In genomic region chr2:99674031-99674430, GRCh38 we compare ENCODE assay signal across 23 cellular contexts.
DNase-seq lines count a peak whose midpoint lies in the region; ATAC-seq and TF ChIP-seq lines count a peak whose summit lies in the region.
"Had no signal": no experiment of that assay in that cellular context is flagged by ENCODE, and none has a peak within 500 bp of the region (broad histone marks: within the 10 kb centered on the region; RNA-seq: fewer than 3 reads in every experiment).

No MANE protein-coding gene starts in this region.

- no peak overlapping the region for H3K4me2 ChIP-seq in OCI-LY1 (ENCODE audit: low read length)
- H3K4me2 ChIP-seq: A549, KMS-11 had no signal

- no peaks in the 10 kb centered on the region for H3K9me3 ChIP-seq in OCI-LY1 (ENCODE audit: low read length)
- peaks cover 2% of the 10 kb centered on the region for H3K9me3 ChIP-seq in endodermal cell (ENCODE audit: control insufficient read depth, low read length)
- H3K9me3 ChIP-seq in upper lobe of right lung = no peaks in the 10 kb centered on the region
- no peaks in the 10 kb centered on the region for H3K9me3 ChIP-seq in CD8-positive, alpha-beta T cell (ENCODE audit: low read length)
- H3K9me3 ChIP-seq: A549 had no signal

- H3K36me3 ChIP-seq in OCI-LY1 (ENCODE audit: insufficient read depth, low read length) (peaks cover 63% of the 10 kb centered on the region), endodermal cell (ENCODE audit: control insufficient read depth, insufficient read depth, low read length) (no peaks in the 10 kb centered on the region), upper lobe of right lung (no peaks in the 10 kb centered on the region)
- no peaks in the 10 kb centered on the region for H3K36me3 ChIP-seq in CD8-positive, alpha-beta T cell (ENCODE audit: insufficient read depth, low read length)

- H4K20me1 ChIP-seq in OCI-LY1 (ENCODE audit: insufficient read depth, low read length) = no peaks in the 10 kb centered on the region

- H3F3A ChIP-seq in OCI-LY1 (ENCODE audit: insufficient read depth, low read length) = no peaks in the 10 kb centered on the region

- H3K9ac ChIP-seq in OCI-LY1 (ENCODE audit: low read length) = no peak overlapping the region; the same call in 1 of the 2 replicates
- H3K9ac ChIP-seq in endodermal cell (ENCODE audit: extremely low read depth, low read length, poor library complexity, severe bottlenecking) = no peak overlapping the region
- H3K9ac ChIP-seq: KMS-11 had no signal

- H3K36me3 Mint-ChIP-seq in endodermal cell (ENCODE audit: low read depth) (no peaks in the 10 kb centered on the region), nephron progenitor cell (ENCODE audit: low read depth) (peaks cover 43% of the 10 kb centered on the region)
- peaks cover 3% of the 10 kb centered on the region for H3K36me3 Mint-ChIP-seq in CD8-positive, alpha-beta T cell
- H3K36me3 Mint-ChIP-seq in activated CD4-positive, alpha-beta T cell treated with anti-CD3 and anti-CD28 coated beads, Interleukin-2, amount 10 ng/mL, durations not matched to agents 7 days and 5 days (ENCODE audit: low read depth) = peaks cover 2% of the 10 kb centered on the region
- H3K36me3 Mint-ChIP-seq: CD8-positive, alpha-beta memory T cell had no signal

- ATAC-seq in upper lobe of right lung = peak; percentile 36
- ATAC-seq in CD8-positive, alpha-beta T cell = no peak
- ATAC-seq: A549, HCT116, Panc1 had no signal

- no peak overlapping the region for H2AFZ ChIP-seq in OCI-LY1 (ENCODE audit: low read length)

- no peaks in the 10 kb centered on the region for H3K9me2 ChIP-seq in OCI-LY1 (ENCODE audit: low read depth, low read length)

- H3K9me3 Mint-ChIP-seq in endodermal cell (peaks cover 4% of the 10 kb centered on the region), nephron progenitor cell (peaks cover 7% of the 10 kb centered on the region)
- no peaks in the 10 kb centered on the region for H3K9me3 Mint-ChIP-seq in CD8-positive, alpha-beta T cell
- no peaks in the 10 kb centered on the region for H3K9me3 Mint-ChIP-seq in activated CD4-positive, alpha-beta T cell treated with anti-CD3 and anti-CD28 coated beads, Interleukin-2, amount 10 ng/mL, durations not matched to agents 7 days and 5 days
- H3K9me3 Mint-ChIP-seq: CD8-positive, alpha-beta memory T cell; IgD-negative memory B cell had no signal

- no peak overlapping the region for H3K27ac Mint-ChIP-seq in endodermal cell
- peak overlapping the region; percentile 98 for H3K27ac Mint-ChIP-seq in nephron progenitor cell
- H3K27ac Mint-ChIP-seq in CD8-positive, alpha-beta T cell = no peak overlapping the region
- no peak overlapping the region for H3K27ac Mint-ChIP-seq in activated CD4-positive, alpha-beta T cell treated with anti-CD3 and anti-CD28 coated beads, Interleukin-2, amount 10 ng/mL, durations not matched to agents 7 days and 5 days

- no peak overlapping the region for H3K4me3 ChIP-seq in OCI-LY1 (ENCODE audit: low read depth, low read length, poor library complexity, severe bottlenecking)
- no peak overlapping the region for H3K4me3 ChIP-seq in endodermal cell (ENCODE audit: low read length)
- H3K4me3 ChIP-seq in upper lobe of right lung = no peak overlapping the region
- H3K4me3 ChIP-seq in CD8-positive, alpha-beta T cell (ENCODE audit: low read depth, low read length) = no peak overlapping the region
- H3K4me3 ChIP-seq: A549 had no signal

- TF ChIP-seq CTCF in OCI-LY1 (IDR thresholded peaks at IDR 0.05; ENCODE audit: low read length) (no peak), endodermal cell (conservative IDR thresholded peaks at IDR 0.05) (no peak), nephron progenitor cell (IDR thresholded peaks at IDR 0.05) (no peak), upper lobe of right lung (IDR thresholded peaks at IDR 0.05) (no peak)
- TF ChIP-seq CTCF in CD8-positive, alpha-beta T cell (IDR thresholded peaks at IDR 0.05) = no peak

- H3K79me2 ChIP-seq in OCI-LY1 (ENCODE audit: insufficient read depth, low read length) = no peaks in the 10 kb centered on the region

- H3K27me3 Mint-ChIP-seq in endodermal cell (ENCODE audit: insufficient read depth) (no peaks in the 10 kb centered on the region), nephron progenitor cell (ENCODE audit: low read depth, poor library complexity) (no peaks in the 10 kb centered on the region)
- H3K27me3 Mint-ChIP-seq in CD8-positive, alpha-beta T cell (ENCODE audit: low read depth) = no peaks in the 10 kb centered on the region
- H3K27me3 Mint-ChIP-seq in activated CD4-positive, alpha-beta T cell treated with anti-CD3 and anti-CD28 coated beads, Interleukin-2, amount 10 ng/mL, durations not matched to agents 7 days and 5 days = no peaks in the 10 kb centered on the region
- H3K27me3 Mint-ChIP-seq: IgD-negative memory B cell had no signal

- POLR2A ChIA-PET in CD8-positive, alpha-beta T cell (lab: Charles Lee) = no interaction called here
- POLR2A ChIA-PET in activated CD4-positive, alpha-beta T cell treated with anti-CD3 and anti-CD28 coated beads, Interleukin-2, amount 10 ng/mL, durations not matched to agents 7 days and 5 days (lab: Charles Lee) = no interaction called here

- no peaks in the 10 kb centered on the region for H3K27me3 ChIP-seq in OCI-LY1 (ENCODE audit: insufficient read depth, low read length)
- H3K27me3 ChIP-seq in endodermal cell (ENCODE audit: control insufficient read depth, insufficient read depth, low read length, poor library complexity, severe bottlenecking) = no peaks in the 10 kb centered on the region
- H3K27me3 ChIP-seq in upper lobe of right lung = no peaks in the 10 kb centered on the region
- no peaks in the 10 kb centered on the region for H3K27me3 ChIP-seq in CD8-positive, alpha-beta T cell (ENCODE audit: insufficient read depth, low read length)

- CTCF ChIA-PET in CD8-positive, alpha-beta T cell (lab: Charles Lee) = no interaction called here
- CTCF ChIA-PET in activated CD4-positive, alpha-beta T cell treated with anti-CD3 and anti-CD28 coated beads, Interleukin-2, amount 10 ng/mL, durations not matched to agents 7 days and 5 days (lab: Charles Lee) = no interaction called here

- H3K27ac ChIP-seq in OCI-LY1 (ENCODE audit: low read depth, low read length, poor library complexity, severe bottlenecking) = peak overlapping the region; percentile 61
- peak overlapping the region; percentile 41 for H3K27ac ChIP-seq in endodermal cell (ENCODE audit: low read depth, low read length)
- H3K27ac ChIP-seq in upper lobe of right lung = no peak overlapping the region
- no peak overlapping the region for H3K27ac ChIP-seq in CD8-positive, alpha-beta T cell (ENCODE audit: low read depth, low read length)
- H3K27ac ChIP-seq: A549, HL-60, KMS-11, RWPE1 had no signal

- H3K4me3 Mint-ChIP-seq in endodermal cell (no peak overlapping the region), nephron progenitor cell (peak overlapping the region; percentile 33)
- H3K4me3 Mint-ChIP-seq in CD8-positive, alpha-beta T cell = no peak overlapping the region
- no peak overlapping the region for H3K4me3 Mint-ChIP-seq in activated CD4-positive, alpha-beta T cell treated with anti-CD3 and anti-CD28 coated beads, Interleukin-2, amount 10 ng/mL, durations not matched to agents 7 days and 5 days
- H3K4me3 Mint-ChIP-seq: CD8-positive, alpha-beta memory T cell had no signal

- H3K4me1 ChIP-seq in OCI-LY1 (ENCODE audit: insufficient read depth, low read length, severe bottlenecking) (peaks cover 51% of the 10 kb centered on the region), endodermal cell (ENCODE audit: control insufficient read depth, insufficient read depth, low read length) (no peaks in the 10 kb centered on the region), upper lobe of right lung (no peaks in the 10 kb centered on the region)
- no peaks in the 10 kb centered on the region for H3K4me1 ChIP-seq in CD8-positive, alpha-beta T cell (ENCODE audit: insufficient read depth, low read length)
- H3K4me1 ChIP-seq: A549 had no signal

- DNase-seq in endodermal cell (no peak), nephron progenitor cell (peak; percentile 20), upper lobe of right lung (no peak), OCI-M1 (lab: John Stamatoyannopoulos, UW) (no peak)
- no peak for DNase-seq in CD8-positive, alpha-beta T cell
- DNase-seq in activated CD4-positive, alpha-beta T cell treated with anti-CD3 and anti-CD28 coated beads, Interleukin-2, amount 10 ng/mL, durations not matched to agents 7 days and 5 days = no peak
- DNase-seq: AML-193; C1 segment of cervical spinal cord; CD8-positive, alpha-beta memory T cell; DMS79 treated with DMSO at 0.1 percent for 48 hours; MM.1S; NCI-H2029; NCI-H2227 treated with DMSO at 0.1 percent for 48 hours; NCI-H526 treated with DMSO at 0.1 percent for 48 hours; SHP77 treated with DMSO at 0.1 percent for 48 hours had no signal

- intact Hi-C loops in upper lobe of right lung (cut with DNase I) = no loop called here
- intact Hi-C loops in CD8-positive, alpha-beta T cell (cut with DNase I, micrococcal nuclease) = no loop called here

- 79 to 93% methylated on average over 7 to 9 of the region's 9 CpGs for WGBS in endodermal cell (ENCODE audit: insufficient coverage in 1 of 2, insufficient read length in 1 of 2), 2 experiments

- H3K4me1 Mint-ChIP-seq in endodermal cell = no peaks in the 10 kb centered on the region
- H3K4me1 Mint-ChIP-seq in nephron progenitor cell = peaks cover 90% of the 10 kb centered on the region
- no peaks in the 10 kb centered on the region for H3K4me1 Mint-ChIP-seq in CD8-positive, alpha-beta T cell (ENCODE audit: low read depth)
- H3K4me1 Mint-ChIP-seq in activated CD4-positive, alpha-beta T cell treated with anti-CD3 and anti-CD28 coated beads, Interleukin-2, amount 10 ng/mL, durations not matched to agents 7 days and 5 days = no peaks in the 10 kb centered on the region
- H3K4me1 Mint-ChIP-seq: CD8-positive, alpha-beta memory T cell had no signal

Comparison
In these comparisons a context has a peak if more than half of its experiments do, and no peak if none do; other contexts are left out.
1. H3K27ac ChIP-seq: peak in OCI-LY1 (single experiment) and endodermal cell (single experiment); none in upper lobe of right lung (single experiment) and CD8-positive, alpha-beta T cell (single experiment).